Comparison of ENCODE assay signal across 27 cellular contexts in genomic region chr6:29951882-29952281, GRCh38.
"Had no signal": no experiment of that assay in that cellular context is flagged by ENCODE, and none has a peak within 500 bp of the region (broad histone marks: within the 10 kb centered on the region; RNA-seq: fewer than 3 reads in every experiment).

No MANE protein-coding gene starts in this region.

- H3K9me3 Mint-ChIP-seq: immature natural killer cell; mesothelial cell of epicardium; naive B cell; nephron; neural crest cell; stimulated activated naive B cell treated with anti-CD40 and anti-IgM and Interleukin-4, amounts not matched to agents 10 μg/mL and 1 μg/mL and 100 μg/mL, for 72 hours had no signal

- H3K4me3 ChIP-seq: heart left ventricle, lung, pancreas, prostate gland, right lobe of liver, smooth muscle cell, stomach, testis, thyroid gland, transverse colon, upper lobe of left lung, vagina had no signal

- H3K4me1 ChIP-seq: pancreas, prostate gland, right lobe of liver, testis, transverse colon, upper lobe of left lung, vagina had no signal

- H3K27ac ChIP-seq: pancreas, prostate gland, right lobe of liver, stomach, testis, thyroid gland, transverse colon, upper lobe of left lung, vagina had no signal

- H3K9me3 ChIP-seq: heart left ventricle, pancreas, prostate gland, right lobe of liver, stomach, testis, thyroid gland, transverse colon, upper lobe of left lung, vagina had no signal

- H3K27me3 Mint-ChIP-seq: naive B cell; stimulated activated naive B cell treated with anti-CD40 and anti-IgM and Interleukin-4, amounts not matched to agents 10 μg/mL and 1 μg/mL and 100 μg/mL, for 72 hours had no signal

- H3K27ac Mint-ChIP-seq: mesothelial cell of epicardium; nephron; stimulated activated naive B cell treated with anti-CD40 and anti-IgM and Interleukin-4, amounts not matched to agents 10 μg/mL and 1 μg/mL and 100 μg/mL, for 72 hours had no signal

- H3K36me3 ChIP-seq: pancreas, prostate gland, right lobe of liver, thyroid gland, transverse colon, vagina had no signal

- H3K4me1 Mint-ChIP-seq: mesothelial cell of epicardium, neural crest cell had no signal

- ATAC-seq: pancreas; right lobe of liver; stimulated activated naive B cell treated with anti-CD40 and anti-IgM and Interleukin-4, amounts not matched to agents 10 μg/mL and 1 μg/mL and 100 μg/mL, for 72 hours; stimulated activated naive CD8-positive, alpha-beta T cell treated with anti-CD3 and anti-CD28 coated beads, Interleukin-15, Interleukin-2, amounts not matched to agents 100 U/mL and 50 U/mL, for 24 hours had no signal

- H3K36me3 Mint-ChIP-seq: mesothelial cell of epicardium had no signal

- H3K27me3 ChIP-seq: heart left ventricle, pancreas, right lobe of liver, stomach, testis, thyroid gland, transverse colon, upper lobe of left lung, vagina had no signal

- H3K4me3 Mint-ChIP-seq: immature natural killer cell; mesothelial cell of epicardium; naive B cell; nephron; neural crest cell; stimulated activated naive B cell treated with anti-CD40 and anti-IgM and Interleukin-4, amounts not matched to agents 10 μg/mL and 1 μg/mL and 100 μg/mL, for 72 hours had no signal

- DNase-seq: heart left ventricle; hypothalamus; immature natural killer cell; kidney; mesendoderm; naive B cell; nucleus accumbens; pancreas; posterior cingulate gyrus; right lobe of liver; stimulated activated CD4-positive, alpha-beta T cell treated with anti-CD3 and anti-CD28 coated beads, Interleukin-1b, Interleukin-23, amount 100 ng/mL, for 48 hours; stimulated activated CD4-positive, alpha-beta T cell treated with anti-CD3 and anti-CD28 coated beads, Interleukin-2, amount 100 ng/mL, for 48 hours; stimulated activated CD4-positive, alpha-beta T cell treated with anti-CD3 and anti-CD28 coated beads, Interleukin-4, amount 100 ng/mL, for 4 hours; stimulated activated naive B cell treated with anti-CD40 and anti-IgM and Interleukin-4, amounts not matched to agents 10 μg/mL and 1 μg/mL and 100 μg/mL, for 72 hours; stimulated activated naive CD8-positive, alpha-beta T cell treated with anti-CD3 and anti-CD28 coated beads, Interleukin-15, Interleukin-2, amounts not matched to agents 100 U/mL and 50 U/mL, for 24 hours; stomach; testis; thyroid gland; transverse colon; upper lobe of left lung had no signal
